In genomic region chr17:18564099-18564448, GRCh38 we compare ENCODE assay signal across 8 cellular contexts.
A peak's percentile ranks its signal among the peaks of the same experiment; 100 is the strongest.
DNase-seq lines count a peak whose midpoint lies in the region; ATAC-seq and TF ChIP-seq lines count a peak whose summit lies in the region.
"Not testable (repeated sequence)": the region's sequence is repeated elsewhere in the genome, so short reads cannot be mapped to it uniquely, and the experiment has no call there.

No MANE protein-coding gene starts in this region.

- not testable (repeated sequence) for H2AFZ ChIP-seq in KMS-11 (ENCODE audit: low read depth)

- H3K4me3 ChIP-seq in KMS-11 (IDR thresholded peaks at IDR 0.05; ENCODE audit: insufficient read depth, low read depth, low read length); epithelial cell of esophagus (ENCODE audit: low read length); lung: not testable (repeated sequence)

- intact Hi-C loops in CD14-positive monocyte (cut with micrococcal nuclease), result not testable (repeated sequence)

- ATAC-seq in GM19324 (IDR thresholded peaks at IDR 0.05; ENCODE audit: low FRiP score, unreplicated experiment), result peak; percentile 32
- ATAC-seq in lung (ENCODE audit: insufficient read depth, low FRiP score), result peak; percentile 53

- DNase-seq in CD14-positive monocyte (ENCODE audit: low spot score); lung (ENCODE audit: low spot score): not testable (repeated sequence)
- DNase-seq in OCI-M1 (lab: John Stamatoyannopoulos, UW), result peak; percentile 14
- peak; percentile 47 for DNase-seq in activated T-cell treated with anti-CD3 and anti-CD28 coated beads, Interleukin-2, amount 50 U/mL, for 1 hour
- DNase-seq in epithelial cell of esophagus (ENCODE audit: low read depth), result peak; percentile 40
- DNase-seq in stimulated activated CD4-positive, alpha-beta T cell treated with anti-CD3 and anti-CD28 coated beads, Interleukin-1b, Interleukin-23, amount 100 ng/mL, for 48 hours, result peak; percentile 14

- H3K27me3 Mint-ChIP-seq in CD14-positive monocyte (ENCODE audit: low read depth in 3 of 3), result not testable (repeated sequence)

- 5 to 18% methylated on average over 3 of the region's 3 CpGs for WGBS in lung, 2 donors

- H3K4me3 Mint-ChIP-seq in CD14-positive monocyte, result peak overlapping the region in 1 of 2 donors; percentile 7

- H3K27ac Mint-ChIP-seq in CD14-positive monocyte, result not testable (repeated sequence)

- not testable (repeated sequence) for H3K79me2 ChIP-seq in KMS-11 (ENCODE audit: insufficient read depth, low read depth)

- H3K36me3 Mint-ChIP-seq in CD14-positive monocyte, result not testable (repeated sequence)

- H3K36me3 ChIP-seq in KMS-11 (ENCODE audit: insufficient read depth); lung (ENCODE audit: control insufficient read depth in 2 of 2, insufficient read depth in 2 of 2, low read length in 2 of 2): not testable (repeated sequence)

- H4K20me1 ChIP-seq in KMS-11 (ENCODE audit: insufficient read depth), result not testable (repeated sequence)

- H3K9me3 Mint-ChIP-seq in CD14-positive monocyte, result not testable (repeated sequence)

- peak overlapping the region; percentile 82 for H3K27ac ChIP-seq in KMS-11
- not testable (repeated sequence) for H3K27ac ChIP-seq in lung (ENCODE audit: low read depth in 1 of 2, low read length in 1 of 2)

- H3K4me1 Mint-ChIP-seq in CD14-positive monocyte, result not testable (repeated sequence)

- peaks cover 32% of the 10 kb centered on the region for H3K4me1 ChIP-seq in KMS-11 (ENCODE audit: low read depth, poor library complexity, severe bottlenecking)
- H3K4me1 ChIP-seq in lung (ENCODE audit: control insufficient read depth in 2 of 2, insufficient read depth in 2 of 2, low read length in 2 of 2), result not testable (repeated sequence)

- H3K9ac ChIP-seq in KMS-11, result peak overlapping the region; percentile 44; the same call in 1 of the 2 replicates

- peak overlapping the region; percentile 45; the same call in 1 of the 2 replicates for H3K4me2 ChIP-seq in KMS-11

- not testable (repeated sequence) for H3K27me3 ChIP-seq in KMS-11 (ENCODE audit: insufficient read depth, low read depth); lung (ENCODE audit: control insufficient read depth, insufficient read depth)

- TF ChIP-seq CTCF in CD14-positive monocyte (IDR thresholded peaks at IDR 0.05), result peak; percentile 67
- peak; percentile 38 for TF ChIP-seq CTCF in KMS-11 (conservative IDR thresholded peaks at IDR 0.05; ENCODE audit: low read depth, low read length)
- TF ChIP-seq CTCF in epithelial cell of esophagus (IDR thresholded peaks at IDR 0.05; ENCODE audit: insufficient read depth, low read depth, low read length, missing control alignments), result peak; percentile 58
- TF ChIP-seq CTCF in lung (IDR thresholded peaks at IDR 0.05; ENCODE audit: control extremely low read depth, extremely low read depth), result not testable (repeated sequence)

- H3K9me3 ChIP-seq in lung (ENCODE audit: control insufficient read depth in 2 of 2, insufficient read depth in 1 of 2, low read length in 1 of 2), result not testable (repeated sequence)
